Comparison of ENCODE assay signal across 23 cellular contexts in genomic region chr2:60391250-60392013, GRCh38.
DNase-seq lines count a peak whose midpoint lies in the region; ATAC-seq, FAIRE-seq and TF ChIP-seq lines count a peak whose summit lies in the region.
"Had no signal": no experiment of that assay in that cellular context is flagged by ENCODE, and none has a peak within 500 bp of the region (broad histone marks: within the 10 kb centered on the region; RNA-seq: fewer than 3 reads in every experiment).

No MANE protein-coding gene starts in this region.

- SMC1A ChIA-PET in GM12878 (lab: Charles Lee; ENCODE audit: uncharacterized antibody, unreplicated experiment), result no interaction called here

- H3K4me1 Mint-ChIP-seq in osteocyte (ENCODE audit: unreplicated experiment), result peaks cover 15% of the 10 kb centered on the region

- H3K36me3 ChIP-seq in KOPT-K1 (ENCODE audit: insufficient read depth, low read length) (no peaks in the 10 kb centered on the region), GM12878 (ENCODE audit: control insufficient read depth in 2 of 2, insufficient read depth in 2 of 2, low read length in 1 of 2) (no peaks in the 10 kb centered on the region)
- H3K36me3 ChIP-seq: heart left ventricle, sigmoid colon had no signal

- no peaks in the 10 kb centered on the region for H3K9me3 Mint-ChIP-seq in activated naive CD4-positive, alpha-beta T cell treated with anti-CD3 and anti-CD28 coated beads, Interleukin-2, amount 50 U/mL, for 72 hours
- H3K9me3 Mint-ChIP-seq in osteocyte (ENCODE audit: unreplicated experiment), result no peaks in the 10 kb centered on the region
- H3K9me3 Mint-ChIP-seq: activated naive CD8-positive, alpha-beta T cell treated with anti-CD3 and anti-CD28 coated beads, Interleukin-2, amount 10 ng/mL, durations not matched to agents 7 days and 5 days; natural killer cell treated with Interleukin-12 subunit alpha and Interleukin-12 subunit beta and Interleukin-15 and Interleukin-18, amount 100 ng/mL, for 72 hours had no signal

- no peaks in the 10 kb centered on the region for H3K27me3 ChIP-seq in GM12878 (replicated peaks in 1 of 2; ENCODE audit: control insufficient read depth in 2 of 2, insufficient read depth in 2 of 2, low read length in 1 of 2)
- H3K27me3 ChIP-seq: heart left ventricle, sigmoid colon had no signal

- CTCF ChIA-PET in GM12878 (lab: Yijun Ruan, JAX), result interaction anchor here (1.0 kb wide), 1 partner anchor 43 kb away, joined by 3 read pairs; no protein-coding TSS in a partner anchor

- H3K27ac ChIP-seq in KOPT-K1 (ENCODE audit: low read depth, low read length, poor library complexity, severe bottlenecking) (peak overlapping the region; percentile 16), GM12878 (ENCODE audit: control insufficient read depth, insufficient read depth) (no peak overlapping the region)
- H3K27ac ChIP-seq: C4-2B, heart left ventricle, sigmoid colon had no signal

- peak overlapping the region; percentile 12 to 25 for H3K27ac Mint-ChIP-seq in activated naive CD4-positive, alpha-beta T cell treated with anti-CD3 and anti-CD28 coated beads, Interleukin-2, amount 50 U/mL, for 72 hours
- H3K27ac Mint-ChIP-seq in osteocyte (ENCODE audit: unreplicated experiment), result no peak overlapping the region
- H3K27ac Mint-ChIP-seq: activated naive CD8-positive, alpha-beta T cell treated with anti-CD3 and anti-CD28 coated beads, Interleukin-2, amount 10 ng/mL, durations not matched to agents 7 days and 5 days; brain; natural killer cell treated with Interleukin-12 subunit alpha and Interleukin-12 subunit beta and Interleukin-15 and Interleukin-18, amount 100 ng/mL, for 72 hours had no signal

- no peak overlapping the region for H3K4me2 ChIP-seq in GM12878 (ENCODE audit: control insufficient read depth, insufficient read depth)

- no peak overlapping the region for H3K4me3 Mint-ChIP-seq in osteocyte (ENCODE audit: unreplicated experiment)
- H3K4me3 Mint-ChIP-seq: activated naive CD8-positive, alpha-beta T cell treated with anti-CD3 and anti-CD28 coated beads, Interleukin-2, amount 10 ng/mL, durations not matched to agents 7 days and 5 days; brain; natural killer cell treated with Interleukin-12 subunit alpha and Interleukin-12 subunit beta and Interleukin-15 and Interleukin-18, amount 100 ng/mL, for 72 hours had no signal

- H3K4me3 ChIP-seq in GM12878, result no peak overlapping the region
- H3K4me3 ChIP-seq: heart left ventricle, sigmoid colon had no signal

- no peak for TF ChIP-seq RAD21 in GM12878 (IDR thresholded peaks at IDR 0.05; ENCODE audit: insufficient read depth, low read depth, low read length)

- H2AFZ ChIP-seq in GM12878 (ENCODE audit: control insufficient read depth, low read depth, low read length), result peak overlapping the region; percentile 6; the same call in 1 of the 2 replicates

- DNase-seq in activated naive CD4-positive, alpha-beta T cell treated with anti-CD3 and anti-CD28 coated beads, Interleukin-2, amount 50 U/mL, for 72 hours (ENCODE audit: low spot score in 2 of 2), result no peak
- no peak for DNase-seq in activated naive CD4-positive, alpha-beta T cell treated with anti-CD3 and anti-CD28 coated beads, Interleukin-2, amount 50 U/mL, for 16 hours
- DNase-seq in GM12878 (ENCODE audit: low read depth, low spot score) (no peak), urothelium cell line (ENCODE audit: low spot score) (no peak), NCI-H2227 treated with DMSO at 0.1 percent for 48 hours (lab: John Stamatoyannopoulos, UW) (no peak), osteocyte (ENCODE audit: extremely low spot score, unreplicated experiment) (no peak)
- DNase-seq: activated CD4-positive, alpha-beta T cell treated with anti-CD3 and anti-CD28 coated beads for 4 hours; activated naive CD8-positive, alpha-beta T cell treated with anti-CD3 and anti-CD28 coated beads, Interleukin-2, amount 10 ng/mL, durations not matched to agents 7 days and 5 days; cortex of kidney; DMS 273 treated with DMSO at 0.1 percent for 48 hours; HCEC 1CT; heart left ventricle; left colon; NCI-H1105; NCI-H2107; NCI-H510A treated with DMSO at 0.1 percent for 48 hours; posterior cingulate gyrus; sigmoid colon had no signal

- no peak for TF ChIP-seq POLR2A in GM12878 (IDR thresholded peaks at IDR 0.05; ENCODE audit: low read depth, low read length)

- H3K79me2 ChIP-seq in GM12878 (ENCODE audit: control insufficient read depth, insufficient read depth, low read length), result no peaks in the 10 kb centered on the region

- FAIRE-seq in GM12878 (lab: Jason Lieb, UNC) (peak; percentile 23), urothelium cell line (lab: Jason Lieb, UNC) (peak; percentile 13)

- in situ Hi-C loops in GM12878 (cut with MboI), result no loop called here

- RAD21 ChIA-PET in GM12878 (lab: Charles Lee; ENCODE audit: unreplicated experiment), result no interaction called here

- no peaks in the 10 kb centered on the region for H3K9me3 ChIP-seq in KOPT-K1 (ENCODE audit: insufficient read depth, low read length, poor library complexity, severe bottlenecking)
- no peaks in the 10 kb centered on the region for H3K9me3 ChIP-seq in GM12878 (replicated peaks; ENCODE audit: control insufficient read depth, insufficient read depth, low read length)
- H3K9me3 ChIP-seq: heart left ventricle, sigmoid colon had no signal

- no peaks in the 10 kb centered on the region for H3K27me3 Mint-ChIP-seq in osteocyte (ENCODE audit: unreplicated experiment)
- H3K27me3 Mint-ChIP-seq: brain had no signal

- H4K20me1 ChIP-seq in GM12878 (ENCODE audit: control insufficient read depth, insufficient read depth), result no peaks in the 10 kb centered on the region

- peaks cover 13% of the 10 kb centered on the region for H3K4me1 ChIP-seq in GM12878 (ENCODE audit: control insufficient read depth, insufficient read depth, low read length)
- H3K4me1 ChIP-seq: heart left ventricle had no signal

- TF ChIP-seq EP300 in GM12878 (IDR thresholded peaks at IDR 0.05; ENCODE audit: borderline replicate concordance in 1 of 2, control insufficient read depth in 1 of 2, low read depth in 2 of 2, low read length in 2 of 2), result no peak

- WGBS in GM12878 (ENCODE audit: insufficient coverage, insufficient replicate concordance, low lambda C conversion rate, missing lambda C conversion rate), result 86% methylated on average over 11 of the region's 11 CpGs

- intact Hi-C loops in GM12878 (cut with micrococcal nuclease; ENCODE audit: unreplicated experiment), result no loop called here

- POLR2A ChIA-PET in GM12878 (lab: Charles Lee), result no interaction called here

- H3K36me3 Mint-ChIP-seq in activated naive CD4-positive, alpha-beta T cell treated with anti-CD3 and anti-CD28 coated beads, Interleukin-2, amount 50 U/mL, for 72 hours, result no peaks in the 10 kb centered on the region
- no peaks in the 10 kb centered on the region for H3K36me3 Mint-ChIP-seq in osteocyte (ENCODE audit: unreplicated experiment)
- H3K36me3 Mint-ChIP-seq: activated naive CD8-positive, alpha-beta T cell treated with anti-CD3 and anti-CD28 coated beads, Interleukin-2, amount 10 ng/mL, durations not matched to agents 7 days and 5 days; brain; natural killer cell treated with Interleukin-12 subunit alpha and Interleukin-12 subunit beta and Interleukin-15 and Interleukin-18, amount 100 ng/mL, for 72 hours had no signal

- no TSS peak for BruUV-seq in GM12878 (replicated peaks; lab: Mats Ljungman, UMichigan)

- TF ChIP-seq CTCF in GM12878 (IDR thresholded peaks at IDR 0.05 in 2 of 3, conservative IDR thresholded peaks at IDR 0.05 in 1 of 3; ENCODE audit: control insufficient read depth in 2 of 3, extremely low read depth in 1 of 3, insufficient read depth in 1 of 3, low read depth in 3 of 3, low read length in 3 of 3) (no peak), osteocyte (IDR thresholded peaks at IDR 0.05) (no peak)

- H3K9ac ChIP-seq in GM12878 (ENCODE audit: control insufficient read depth, insufficient read depth, low read length), result no peak overlapping the region

- no peak for ATAC-seq in activated naive CD4-positive, alpha-beta T cell treated with anti-CD3 and anti-CD28 coated beads, Interleukin-2, amount 50 U/mL, for 72 hours
- ATAC-seq in GM12878, result no peak
- no peak for ATAC-seq in HG02973 (IDR thresholded peaks at IDR 0.05; ENCODE audit: unreplicated experiment)
- ATAC-seq: heart left ventricle; left colon; natural killer cell treated with Interleukin-12 subunit alpha and Interleukin-12 subunit beta and Interleukin-15 and Interleukin-18, amount 100 ng/mL, for 72 hours had no signal

TF ChIP-seq in GM12878, 131 proteins besides CTCF, POLR2A, EP300 and RAD21 (continues in another document):
- TF ChIP-seq E2F4 (IDR thresholded peaks at IDR 0.05; ENCODE audit: low read depth, low read length) (no peak), SMAD5 (IDR thresholded peaks at IDR 0.05; ENCODE audit: low read depth) (no peak), TCF12 (IDR thresholded peaks at IDR 0.05; ENCODE audit: low read depth, low read length) (no peak), RELA (IDR thresholded peaks at IDR 0.05; ENCODE audit: borderline replicate concordance, partially characterized antibody) (no peak), RCOR1 (conservative IDR thresholded peaks at IDR 0.05; ENCODE audit: low read depth, low read length) (no peak), KLF5 (IDR thresholded peaks at IDR 0.05; ENCODE audit: partially characterized antibody) (no peak), EGR1 (IDR thresholded peaks at IDR 0.05; ENCODE audit: borderline replicate concordance in 1 of 2, low read depth in 2 of 2, low read length in 2 of 2) (no peak), DPF2 (IDR thresholded peaks at IDR 0.05) (no peak), NR2F1 (conservative IDR thresholded peaks at IDR 0.05) (no peak), YY1 (IDR thresholded peaks at IDR 0.05; ENCODE audit: low read depth, low read length) (no peak), NR2C1 (IDR thresholded peaks at IDR 0.05) (no peak), ELK1 (IDR thresholded peaks at IDR 0.05; ENCODE audit: low read depth, low read length) (no peak)
